In the genomic region with DNA sequence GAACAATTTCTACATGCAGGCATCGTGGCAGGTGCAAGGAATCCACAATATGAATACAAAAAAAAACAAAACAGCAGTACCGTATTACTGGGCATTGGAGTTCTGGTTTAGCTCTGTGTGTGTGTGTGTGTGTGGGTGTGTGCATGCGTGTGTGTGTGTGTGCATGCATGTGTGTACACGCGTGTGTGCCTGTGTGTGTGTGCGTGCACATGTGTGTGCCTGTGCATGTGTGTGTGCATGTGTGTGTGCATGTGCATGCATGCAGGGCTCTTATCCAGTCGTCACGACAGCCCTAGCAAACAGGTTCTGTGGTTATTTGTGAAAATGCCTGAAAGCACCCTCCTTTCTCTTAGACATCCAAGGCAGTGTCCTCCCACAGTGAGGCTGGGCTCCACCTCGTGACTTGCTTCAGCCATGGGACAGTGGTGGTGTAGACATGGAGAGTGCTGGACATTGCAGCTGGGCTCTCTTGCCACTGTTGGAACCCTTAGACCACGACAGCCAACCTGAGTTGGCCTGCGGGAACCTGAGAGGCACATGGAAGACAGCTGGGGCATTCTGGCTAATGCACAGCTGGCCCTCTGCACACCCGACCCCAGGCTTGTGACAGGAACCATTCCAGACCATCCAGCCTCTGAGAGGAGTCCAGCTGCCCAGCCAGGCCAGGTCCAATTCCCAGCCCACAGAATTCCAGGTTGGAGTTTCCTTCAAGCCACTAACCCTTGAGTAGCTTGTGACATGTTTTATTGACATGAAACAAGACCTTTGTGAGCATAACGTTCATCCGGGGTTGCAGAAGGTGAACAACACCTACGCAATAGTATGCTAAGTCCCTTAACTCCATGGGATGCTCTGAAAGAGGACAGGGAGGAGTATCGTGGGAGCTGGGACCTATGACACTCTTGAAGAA, we compare ENCODE assay signal across 20 cellular contexts.
DNase-seq lines count a peak whose midpoint lies in the region; ATAC-seq and TF ChIP-seq lines count a peak whose summit lies in the region.
"Had no signal": no experiment of that assay in that cellular context is flagged by ENCODE, and none has a peak within 500 bp of the region (broad histone marks: within the 10 kb centered on the region; RNA-seq: fewer than 3 reads in every experiment).

No MANE protein-coding gene starts in this region.

- H3K36me3 Mint-ChIP-seq in activated CD4-positive, alpha-beta memory T cell treated with anti-CD3 and anti-CD28 coated beads, Interleukin-2, amount 10 ng/mL, durations not matched to agents 7 days and 5 days (ENCODE audit: low read depth): no peaks in the 10 kb centered on the region
- H3K36me3 Mint-ChIP-seq in activated CD4-positive, alpha-beta memory T cell treated with anti-CD3 and anti-CD28 coated beads for 36 hours: no peaks in the 10 kb centered on the region
- H3K36me3 Mint-ChIP-seq in Caco-2 (ENCODE audit: insufficient read depth, unreplicated experiment): no peaks in the 10 kb centered on the region

- H3K4me3 Mint-ChIP-seq in activated CD4-positive, alpha-beta memory T cell treated with anti-CD3 and anti-CD28 coated beads, Interleukin-2, amount 10 ng/mL, durations not matched to agents 7 days and 5 days: no peak overlapping the region
- H3K4me3 Mint-ChIP-seq in activated CD4-positive, alpha-beta memory T cell treated with anti-CD3 and anti-CD28 coated beads for 36 hours: no peak overlapping the region
- no peak overlapping the region for H3K4me3 Mint-ChIP-seq in Caco-2 (ENCODE audit: unreplicated experiment)
- H3K4me3 Mint-ChIP-seq: B cell; CD4-positive, alpha-beta T cell had no signal

- no peaks in the 10 kb centered on the region for H3K4me1 ChIP-seq in SJCRH30
- H3K4me1 ChIP-seq in upper lobe of right lung: no peaks in the 10 kb centered on the region
- no peaks in the 10 kb centered on the region for H3K4me1 ChIP-seq in osteoblast (ENCODE audit: insufficient read depth, low read length)
- no peaks in the 10 kb centered on the region for H3K4me1 ChIP-seq in Caco-2

- no peak overlapping the region for H3K27ac ChIP-seq in SJCRH30
- H3K27ac ChIP-seq in upper lobe of right lung: no peak overlapping the region
- H3K27ac ChIP-seq in osteoblast (ENCODE audit: low read depth, low read length): no peak overlapping the region
- H3K27ac ChIP-seq: 22Rv1 had no signal

- H3K36me3 ChIP-seq in SJCRH30 (no peaks in the 10 kb centered on the region), upper lobe of right lung (no peaks in the 10 kb centered on the region), osteoblast (ENCODE audit: insufficient read depth, low read length) (no peaks in the 10 kb centered on the region), Caco-2 (ENCODE audit: control insufficient read depth, insufficient read depth, low read length) (no peaks in the 10 kb centered on the region)

- no peak overlapping the region for H3K27ac Mint-ChIP-seq in activated CD4-positive, alpha-beta memory T cell treated with anti-CD3 and anti-CD28 coated beads, Interleukin-2, amount 10 ng/mL, durations not matched to agents 7 days and 5 days
- no peak overlapping the region for H3K27ac Mint-ChIP-seq in activated CD4-positive, alpha-beta memory T cell treated with anti-CD3 and anti-CD28 coated beads for 36 hours
- no peak overlapping the region for H3K27ac Mint-ChIP-seq in Caco-2 (ENCODE audit: unreplicated experiment)
- H3K27ac Mint-ChIP-seq: B cell; CD4-positive, alpha-beta T cell had no signal

- no peak for ATAC-seq in upper lobe of right lung

- H3K9me3 Mint-ChIP-seq in activated CD4-positive, alpha-beta memory T cell treated with anti-CD3 and anti-CD28 coated beads, Interleukin-2, amount 10 ng/mL, durations not matched to agents 7 days and 5 days: peaks cover 10% of the 10 kb centered on the region
- peaks cover 9% of the 10 kb centered on the region for H3K9me3 Mint-ChIP-seq in activated CD4-positive, alpha-beta memory T cell treated with anti-CD3 and anti-CD28 coated beads for 36 hours
- H3K9me3 Mint-ChIP-seq in Caco-2 (ENCODE audit: unreplicated experiment): peaks cover 8% of the 10 kb centered on the region
- H3K9me3 Mint-ChIP-seq: CD4-positive, alpha-beta T cell had no signal

- H3K9me3 ChIP-seq in SJCRH30 (replicated peaks): no peaks in the 10 kb centered on the region
- H3K9me3 ChIP-seq in upper lobe of right lung: no peaks in the 10 kb centered on the region
- H3K9me3 ChIP-seq in osteoblast (ENCODE audit: low read depth, low read length): no peaks in the 10 kb centered on the region
- H3K9me3 ChIP-seq in Caco-2: no peaks in the 10 kb centered on the region

- no peak overlapping the region for H3K4me2 ChIP-seq in osteoblast (ENCODE audit: insufficient read depth, low read length)

- no peaks in the 10 kb centered on the region for H3K4me1 Mint-ChIP-seq in activated CD4-positive, alpha-beta memory T cell treated with anti-CD3 and anti-CD28 coated beads, Interleukin-2, amount 10 ng/mL, durations not matched to agents 7 days and 5 days
- H3K4me1 Mint-ChIP-seq in activated CD4-positive, alpha-beta memory T cell treated with anti-CD3 and anti-CD28 coated beads for 36 hours (ENCODE audit: low read depth): no peaks in the 10 kb centered on the region
- no peaks in the 10 kb centered on the region for H3K4me1 Mint-ChIP-seq in Caco-2 (ENCODE audit: low read depth, unreplicated experiment)
- H3K4me1 Mint-ChIP-seq: B cell had no signal

- H2AFZ ChIP-seq in osteoblast (ENCODE audit: low read length): no peak overlapping the region

- no peaks in the 10 kb centered on the region for H4K20me1 ChIP-seq in osteoblast (ENCODE audit: insufficient read depth, low read length)

- POLR2A ChIA-PET in activated CD4-positive, alpha-beta memory T cell treated with anti-CD3 and anti-CD28 coated beads, Interleukin-2, amount 10 ng/mL, durations not matched to agents 7 days and 5 days (lab: Charles Lee): no interaction called here
- POLR2A ChIA-PET in activated CD4-positive, alpha-beta memory T cell treated with anti-CD3 and anti-CD28 coated beads for 36 hours (lab: Charles Lee): no interaction called here
- POLR2A ChIA-PET in Caco-2 (lab: Charles Lee): no interaction called here

- peaks cover 10% of the 10 kb centered on the region; the same call in 1 of the 2 replicates for H3K27me3 ChIP-seq in SJCRH30
- no peaks in the 10 kb centered on the region for H3K27me3 ChIP-seq in upper lobe of right lung
- H3K27me3 ChIP-seq in osteoblast (ENCODE audit: insufficient read depth, low read length): no peaks in the 10 kb centered on the region
- H3K27me3 ChIP-seq in Caco-2 (replicated peaks; ENCODE audit: control insufficient read depth, insufficient read depth, low read length): no peaks in the 10 kb centered on the region

- peak; percentile 14 for DNase-seq in activated CD4-positive, alpha-beta memory T cell treated with anti-CD3 and anti-CD28 coated beads, Interleukin-2, amount 10 ng/mL, durations not matched to agents 7 days and 5 days
- DNase-seq in activated CD4-positive, alpha-beta memory T cell treated with anti-CD3 and anti-CD28 coated beads for 36 hours: no peak
- DNase-seq in SJCRH30 (peak; percentile 1 to 5), mesenteric fat pad (ENCODE audit: low spot score) (peak; percentile 33), upper lobe of right lung (peak; percentile 51), osteoblast (ENCODE audit: insufficient read length, low spot score, missing footprints) (no peak), Caco-2 (no peak)
- no peak for DNase-seq in activated naive CD4-positive, alpha-beta T cell treated with Interleukin-2 at 50 U/mL for 16 hours
- DNase-seq: Calu3, DMS53, KBM-7, NCI-H1417 treated with DMSO at 0.1 percent for 48 hours, NCI-H1930, NCI-H2171, NCI-H446, NCI-H69, OCI-M1 had no signal

- BruUV-seq in Caco-2 (replicated peaks; lab: Mats Ljungman, UMichigan): no TSS peak

- CTCF ChIA-PET in activated CD4-positive, alpha-beta memory T cell treated with anti-CD3 and anti-CD28 coated beads, Interleukin-2, amount 10 ng/mL, durations not matched to agents 7 days and 5 days (lab: Charles Lee): no interaction called here
- CTCF ChIA-PET in activated CD4-positive, alpha-beta memory T cell treated with anti-CD3 and anti-CD28 coated beads for 36 hours (lab: Charles Lee): no interaction called here
- CTCF ChIA-PET in Caco-2 (lab: Charles Lee): no interaction called here

- H3K4me3 ChIP-seq in SJCRH30: no peak overlapping the region
- no peak overlapping the region for H3K4me3 ChIP-seq in upper lobe of right lung
- no peak overlapping the region for H3K4me3 ChIP-seq in osteoblast (ENCODE audit: insufficient read depth, low read length)
- H3K4me3 ChIP-seq in Caco-2 (ENCODE audit: low read depth, low read length): no peak overlapping the region

- intact Hi-C loops in activated CD4-positive, alpha-beta memory T cell treated with anti-CD3 and anti-CD28 coated beads for 36 hours (cut with micrococcal nuclease): no loop called here
- intact Hi-C loops in upper lobe of right lung (cut with DNase I): no loop called here
- intact Hi-C loops in Caco-2 (cut with micrococcal nuclease; ENCODE audit: unreplicated experiment): no loop called here

- no peaks in the 10 kb centered on the region for H3K27me3 Mint-ChIP-seq in activated CD4-positive, alpha-beta memory T cell treated with anti-CD3 and anti-CD28 coated beads, Interleukin-2, amount 10 ng/mL, durations not matched to agents 7 days and 5 days
- H3K27me3 Mint-ChIP-seq in activated CD4-positive, alpha-beta memory T cell treated with anti-CD3 and anti-CD28 coated beads for 36 hours: peaks cover 5% of the 10 kb centered on the region
- peaks cover 6% of the 10 kb centered on the region for H3K27me3 Mint-ChIP-seq in Caco-2 (ENCODE audit: insufficient read depth, unreplicated experiment)
- H3K27me3 Mint-ChIP-seq: B cell; CD4-positive, alpha-beta T cell had no signal

- no peaks in the 10 kb centered on the region for H3K79me2 ChIP-seq in osteoblast (ENCODE audit: insufficient read depth, low read length)

- no peak for TF ChIP-seq CTCF in upper lobe of right lung (IDR thresholded peaks at IDR 0.05)
- TF ChIP-seq CTCF in osteoblast (IDR thresholded peaks at IDR 0.05; ENCODE audit: extremely low read depth, low read depth, low read length): no peak
- TF ChIP-seq CTCF in Caco-2 (IDR thresholded peaks at IDR 0.05; ENCODE audit: insufficient read depth in 1 of 2, low read depth in 1 of 2, low read length in 1 of 2, severe bottlenecking in 1 of 2, unreplicated experiment in 1 of 2): no peak

Comparison
In these comparisons a context has a peak if more than half of its experiments do, and no peak if none do; other contexts are left out.
1. DNase-seq: peak in activated CD4-positive, alpha-beta memory T cell treated with anti-CD3 and anti-CD28 coated beads, Interleukin-2, amount 10 ng/mL, durations not matched to agents 7 days and 5 days (single experiment), SJCRH30 (2 of 2), mesenteric fat pad (single experiment) and upper lobe of right lung (single experiment); none in activated CD4-positive, alpha-beta memory T cell treated with anti-CD3 and anti-CD28 coated beads for 36 hours (single experiment), osteoblast (single experiment), activated naive CD4-positive, alpha-beta T cell treated with Interleukin-2 at 50 U/mL for 16 hours (single experiment) and Caco-2 (0 of 2).